In genomic region chr7:143407296-143408246, GRCh38 we compare ENCODE assay signal across 9 cellular contexts. TPM values are rescaled to one million over a fixed set of nuclear protein-coding genes. Genes with fewer than 3 reads are reported as not detected.
DNase-seq lines count a peak whose midpoint lies in the region; ATAC-seq and TF ChIP-seq lines count a peak whose summit lies in the region.
"Had no signal": no experiment of that assay in that cellular context is flagged by ENCODE, and none has a peak within 500 bp of the region (broad histone marks: within the 10 kb centered on the region; RNA-seq: fewer than 3 reads in every experiment).

No MANE protein-coding gene starts in this region.

- H2AFZ ChIP-seq in hepatocyte (peak overlapping the region; percentile 84), smooth muscle cell (ENCODE audit: low read depth) (peak overlapping the region; percentile 63)

- H4K20me1 ChIP-seq in hepatocyte (ENCODE audit: insufficient read depth, poor library complexity, severe bottlenecking): no peaks in the 10 kb centered on the region
- no peaks in the 10 kb centered on the region for H4K20me1 ChIP-seq in smooth muscle cell (ENCODE audit: low read depth)

- DNase-seq in hepatocyte (ENCODE audit: low spot score) (no peak), smooth muscle cell (lab: John Stamatoyannopoulos, UW; ENCODE audit: unreplicated experiment) (no peak)
- DNase-seq: NCI-H2107 had no signal

- H3K9ac ChIP-seq in HUES64 (ENCODE audit: low read depth, low read length): peak overlapping the region; percentile 82
- no peak overlapping the region for H3K9ac ChIP-seq in smooth muscle cell (ENCODE audit: low read depth)

- peaks cover 60% of the 10 kb centered on the region for H3K4me1 ChIP-seq in HUES64 (ENCODE audit: insufficient read depth, low read length)
- H3K4me1 ChIP-seq in hepatocyte (ENCODE audit: insufficient read depth): peaks cover 52% of the 10 kb centered on the region
- peaks cover 25% of the 10 kb centered on the region for H3K4me1 ChIP-seq in smooth muscle cell (ENCODE audit: low read depth)

- TF ChIP-seq CTCF in VCaP (conservative IDR thresholded peaks at IDR 0.05) (no peak), hepatocyte (IDR thresholded peaks at IDR 0.05; ENCODE audit: poor library complexity) (no peak), smooth muscle cell (IDR thresholded peaks at IDR 0.05; ENCODE audit: borderline replicate concordance, insufficient read depth, poor library complexity, severe bottlenecking) (no peak)

- no peaks in the 10 kb centered on the region for H3K9me3 ChIP-seq in HUES64 (ENCODE audit: insufficient read depth, low read depth, low read length)
- no peaks in the 10 kb centered on the region for H3K9me3 ChIP-seq in hepatocyte (ENCODE audit: low read depth)
- H3K9me3 ChIP-seq in smooth muscle cell (replicated peaks; ENCODE audit: low read depth): no peaks in the 10 kb centered on the region

- H3K4me3 ChIP-seq in HUES64 (ENCODE audit: low read length) (peak overlapping the region; percentile 79), hepatocyte (peak overlapping the region; percentile 12), smooth muscle cell (peak overlapping the region; percentile 52)

- no peaks in the 10 kb centered on the region for H3K9me2 ChIP-seq in hepatocyte (replicated peaks; ENCODE audit: insufficient read depth)

- peaks cover 3% of the 10 kb centered on the region for H3F3A ChIP-seq in smooth muscle cell (ENCODE audit: low read depth)

- H3K36me3 ChIP-seq in HUES64 (ENCODE audit: insufficient read depth, low read length) (peaks cover 22% of the 10 kb centered on the region), hepatocyte (replicated peaks; ENCODE audit: insufficient read depth, low read depth) (no peaks in the 10 kb centered on the region), smooth muscle cell (ENCODE audit: low read depth) (no peaks in the 10 kb centered on the region)

- H3K27ac ChIP-seq in HUES64 (ENCODE audit: low read depth, low read length) (peak overlapping the region; percentile 74), VCaP (peak overlapping the region; percentile 64; the same call in 1 of the 2 replicates), hepatocyte (peak overlapping the region; percentile 34), smooth muscle cell (ENCODE audit: low read depth) (peak overlapping the region; percentile 43)

- whole genome bisulfite sequencing in HUES64: 10% methylated on average over 13 of the region's 13 CpGs
- 33% methylated on average over 13 of the region's 13 CpGs for WGBS in hepatocyte (ENCODE audit: low lambda C conversion rate, missing lambda C conversion rate)
- WGBS in smooth muscle cell (ENCODE audit: low lambda C conversion rate): 28% methylated on average over 13 of the region's 13 CpGs

- H3K27me3 ChIP-seq in HUES64 (ENCODE audit: insufficient read depth, low read length): no peaks in the 10 kb centered on the region
- H3K27me3 ChIP-seq in hepatocyte: no peaks in the 10 kb centered on the region
- H3K27me3 ChIP-seq in smooth muscle cell (ENCODE audit: low read depth): no peaks in the 10 kb centered on the region

- ATAC-seq in GM19023 (IDR thresholded peaks at IDR 0.05; ENCODE audit: unreplicated experiment) (no peak), GM18517 (IDR thresholded peaks at IDR 0.05; ENCODE audit: unreplicated experiment) (no peak), HG03457 (IDR thresholded peaks at IDR 0.05; ENCODE audit: unreplicated experiment) (no peak), GM21367 (IDR thresholded peaks at IDR 0.05; ENCODE audit: unreplicated experiment) (no peak)

- H3K4me2 ChIP-seq in hepatocyte (peak overlapping the region; percentile 84), smooth muscle cell (peak overlapping the region; percentile 84)

- H3K79me2 ChIP-seq in hepatocyte: peaks cover 4% of the 10 kb centered on the region
- H3K79me2 ChIP-seq in smooth muscle cell (ENCODE audit: low read depth): no peaks in the 10 kb centered on the region

RNA-seq across cellular contexts. Expression of gene EPHA1, which starts 1.1 kb away (rescaled TPM):
- 68.9 TPM for polyA plus RNA-seq in HUES64 (2013, experiment 1 of 2)
- polyA plus RNA-seq in HUES64 (2013, experiment 2 of 2): 65.9 TPM
- total RNA-seq in hepatocyte (34.2 and 39.4 TPM in 2 replicates), smooth muscle cell (4.3 and 19.1 TPM in 2 replicates)
- polyA plus RNA-seq in hepatocyte (36.7 and 42.9 TPM in 2 replicates), smooth muscle cell (8.7 and 23.6 TPM in 2 replicates)

RNA-seq across cellular contexts. Expression of gene ZYX, which starts 26.4 kb away (rescaled TPM):
- polyA plus RNA-seq in HUES64 (2013, experiment 1 of 2): 154 TPM
- polyA plus RNA-seq in HUES64 (2013, experiment 2 of 2): 147 TPM
- total RNA-seq in hepatocyte: 25.0 and 31.8 TPM in 2 replicates
- polyA plus RNA-seq in hepatocyte: 187 and 202 TPM in 2 replicates
- total RNA-seq in smooth muscle cell: 52.2 and 71.1 TPM in 2 replicates
- polyA plus RNA-seq in smooth muscle cell: 322 and 354 TPM in 2 replicates

RNA-seq across cellular contexts. Expression of gene TAS2R60, which starts 35.7 kb away (rescaled TPM):
- not detected for polyA plus RNA-seq in HUES64 (2013, experiment 1 of 2)
- not detected for polyA plus RNA-seq in HUES64 (2013, experiment 2 of 2)
- total RNA-seq in hepatocyte (not detected in 2 replicates), smooth muscle cell (not detected in 2 replicates)
- polyA plus RNA-seq in hepatocyte (not detected in 2 replicates), smooth muscle cell (not detected in 2 replicates)

RNA-seq across cellular contexts. Expression of gene FAM131B, which starts 45.1 kb away (rescaled TPM):
- 14.9 TPM for polyA plus RNA-seq in HUES64 (2013, experiment 1 of 2)
- 16.0 TPM for polyA plus RNA-seq in HUES64 (2013, experiment 2 of 2)
- 1.9 and 2.5 TPM in 2 replicates for total RNA-seq in hepatocyte
- 0.87 and 1.6 TPM in 2 replicates for polyA plus RNA-seq in hepatocyte
- 0.09 and 0.31 TPM in 2 replicates for total RNA-seq in smooth muscle cell
- polyA plus RNA-seq in smooth muscle cell: 0.03 TPM in 1 of 2 replicates, not detected in the other

Comparison
In these comparisons a context has a peak if more than half of its experiments do, and no peak if none do; other contexts are left out.
1. H3K4me3 ChIP-seq: peak in every context shown above with its lines; median percentile 79 in HUES64; 52 in smooth muscle cell; 12 in hepatocyte.